Comparison of ENCODE assay signal across 19 cellular contexts in genomic region chr1:246394121-246394520, GRCh38.
A peak's percentile ranks its signal among the peaks of the same experiment; 100 is the strongest.
DNase-seq lines count a peak whose midpoint lies in the region; ATAC-seq, FAIRE-seq and TF ChIP-seq lines count a peak whose summit lies in the region.
"Had no signal": no experiment of that assay in that cellular context is flagged by ENCODE, and none has a peak within 500 bp of the region (broad histone marks: within the 10 kb centered on the region; RNA-seq: fewer than 3 reads in every experiment).

No MANE protein-coding gene starts in this region.

- no peak overlapping the region for H3K27ac ChIP-seq in K562 (ENCODE audit: extremely low read depth, low read depth, low read length)
- H3K27ac ChIP-seq in foreskin keratinocyte = peak overlapping the region; percentile 9
- H3K27ac ChIP-seq: C4-2B, GM23248 had no signal

- BruUV-seq in K562 (replicated peaks; lab: Mats Ljungman, UMichigan) (no TSS peak), MCF 10A (replicated peaks; lab: Mats Ljungman, UMichigan) (no TSS peak)

- H3K4me3 Mint-ChIP-seq in nephron = no peak overlapping the region
- H3K4me3 Mint-ChIP-seq in chondrocyte (ENCODE audit: unreplicated experiment) = no peak overlapping the region
- no peak overlapping the region for H3K4me3 Mint-ChIP-seq in MCF 10A (ENCODE audit: unreplicated experiment)
- H3K4me3 Mint-ChIP-seq: CD4-positive, alpha-beta T cell had no signal

- H3K27ac Mint-ChIP-seq in nephron (peak overlapping the region; percentile 3 to 62 (median 27)), chondrocyte (ENCODE audit: unreplicated experiment) (no peak overlapping the region), MCF 10A (ENCODE audit: low read depth, unreplicated experiment) (no peak overlapping the region)
- H3K27ac Mint-ChIP-seq: CD4-positive, alpha-beta T cell had no signal

- intact Hi-C loops in K562 (cut with micrococcal nuclease) (no loop called here), MCF 10A (cut with micrococcal nuclease) (no loop called here)

- in situ Hi-C loops in K562 (cut with MboI) = no loop called here

- no peak overlapping the region for H3K4me3 ChIP-seq in K562
- H3K4me3 ChIP-seq: GM23248, HAP-1 had no signal

- peaks cover 0 to 8% of the 10 kb centered on the region in 2 experiments; a peak in 2 of 5 replicates for H3K4me1 ChIP-seq in K562 (replicated peaks in 1 of 2; ENCODE audit: control insufficient read depth in 2 of 2, insufficient read depth in 2 of 2, low read length in 2 of 2)
- H3K4me1 ChIP-seq in foreskin keratinocyte = no peaks in the 10 kb centered on the region
- H3K4me1 ChIP-seq: Caco-2, HAP-1 had no signal

- H3K4me1 Mint-ChIP-seq in nephron (peaks cover 14% of the 10 kb centered on the region), chondrocyte (ENCODE audit: low read depth) (peaks cover 8% of the 10 kb centered on the region), MCF 10A (ENCODE audit: insufficient read depth, unreplicated experiment) (no peaks in the 10 kb centered on the region)

- H3K9me3 Mint-ChIP-seq in nephron = peaks cover 18% of the 10 kb centered on the region
- H3K9me3 Mint-ChIP-seq in chondrocyte (ENCODE audit: low read depth) = peaks cover 8% of the 10 kb centered on the region
- H3K9me3 Mint-ChIP-seq in MCF 10A (ENCODE audit: unreplicated experiment) = peaks cover 19% of the 10 kb centered on the region

- H2AFZ ChIP-seq in K562 (ENCODE audit: low read depth, low read length) = no peak overlapping the region
- H2AFZ ChIP-seq: GM23248 had no signal

- CTCF ChIA-PET in K562 (lab: Yijun Ruan, JAX; ENCODE audit: low intra/inter-chr PET ratio) = interaction anchor here (0.7 kb wide), 1 partner anchor 159 kb away, joined by 3 read pairs; no protein-coding TSS in a partner anchor
- CTCF ChIA-PET in MCF 10A (lab: Yijun Ruan, JAX) = interaction anchor here (0.8 to 1.5 kb wide), 4 partner anchors 57 to 383 kb away, joined by 3 to 13 read pairs (median 4); no protein-coding TSS in a partner anchor

- H3K9ac ChIP-seq in K562 (ENCODE audit: insufficient read depth in 1 of 2, low read depth in 2 of 2, low read length in 2 of 2) = no peak overlapping the region
- H3K9ac ChIP-seq: GM23248 had no signal

- no peaks in the 10 kb centered on the region for H3K9me1 ChIP-seq in K562 (ENCODE audit: control insufficient read depth, insufficient read depth, low read length)

- no peaks in the 10 kb centered on the region for H3K36me3 ChIP-seq in K562 (ENCODE audit: control insufficient read depth, insufficient read depth, low read length)
- H3K36me3 ChIP-seq: HAP-1 had no signal

- H3K36me3 Mint-ChIP-seq in nephron (ENCODE audit: low read depth) (peaks cover 22% of the 10 kb centered on the region), chondrocyte (ENCODE audit: low read depth) (peaks cover 5% of the 10 kb centered on the region), MCF 10A (ENCODE audit: insufficient read depth, unreplicated experiment) (peaks cover 5% of the 10 kb centered on the region)

- no peak for TF ChIP-seq POLR2A in GM12891 (IDR thresholded peaks at IDR 0.05; ENCODE audit: low read depth, low read length)
- TF ChIP-seq POLR2A in K562 (conservative IDR thresholded peaks at IDR 0.05) = no peak

- H3K27me3 Mint-ChIP-seq in nephron (ENCODE audit: low read depth) = no peaks in the 10 kb centered on the region
- no peaks in the 10 kb centered on the region for H3K27me3 Mint-ChIP-seq in chondrocyte (ENCODE audit: low read depth)
- H3K27me3 Mint-ChIP-seq in MCF 10A (ENCODE audit: insufficient read depth, unreplicated experiment) = no peaks in the 10 kb centered on the region
- H3K27me3 Mint-ChIP-seq: CD4-positive, alpha-beta T cell had no signal

- no peak for DNase-seq in GM12891 (ENCODE audit: insufficient read length, low spot score)
- no peak for DNase-seq in K562 (ENCODE audit: extremely low read depth in 1 of 4, low spot score in 3 of 4)
- DNase-seq in foreskin keratinocyte = no peak
- DNase-seq in chondrocyte (ENCODE audit: low spot score) = no peak
- no peak for DNase-seq in MCF 10A (ENCODE audit: unreplicated experiment)
- DNase-seq in mesenteric fat pad (ENCODE audit: low spot score) = no peak
- DNase-seq: ACHN; AML-193; Caco-2; CD4-positive, alpha-beta T cell; DMS79; GF-D8; GM23248; KBM-7 had no signal

- no peaks in the 10 kb centered on the region; the same call in 1 of the 2 replicates for H3K9me3 ChIP-seq in K562 (replicated peaks; ENCODE audit: control insufficient read depth, insufficient read depth, low read depth, low read length)
- H3K9me3 ChIP-seq: Caco-2, HAP-1 had no signal

- H3K79me2 ChIP-seq in K562 (ENCODE audit: control insufficient read depth, insufficient read depth, low read length) = no peaks in the 10 kb centered on the region

- POLR2A ChIA-PET in K562 (lab: Yijun Ruan, JAX) (interaction anchor here (0.8 to 1.5 kb wide), 4 partner anchors 10 to 77 kb away, joined by 3 to 5 read pairs (median 4); no protein-coding TSS in a partner anchor), MCF 10A (lab: Yijun Ruan, JAX) (interaction anchor here (1.2 kb wide), 1 partner anchor 9 kb away, joined by 5 read pairs; no protein-coding TSS in a partner anchor)

- no peak for TF ChIP-seq CTCF in K562 (IDR thresholded peaks at IDR 0.05 in 2 of 3, conservative IDR thresholded peaks at IDR 0.05 in 1 of 3; ENCODE audit: insufficient read depth in 2 of 3, low read depth in 1 of 3, low read length in 3 of 3)
- no peak for TF ChIP-seq CTCF in foreskin keratinocyte (conservative IDR thresholded peaks at IDR 0.05)
- TF ChIP-seq CTCF in nephron (IDR thresholded peaks at IDR 0.05; ENCODE audit: unreplicated experiment in 3 of 3) = no peak
- no peak for TF ChIP-seq CTCF in chondrocyte (IDR thresholded peaks at IDR 0.05)
- TF ChIP-seq CTCF in MCF 10A (IDR thresholded peaks at IDR 0.05; ENCODE audit: unreplicated experiment) = no peak

- TF ChIP-seq EP300 in K562 (IDR thresholded peaks at IDR 0.05; ENCODE audit: low read length) = no peak

- no peak for TF ChIP-seq RAD21 in K562 (CRISPR knock-in tag; conservative IDR thresholded peaks at IDR 0.05 in 1 of 2, IDR thresholded peaks at IDR 0.05 in 1 of 2)

- ATAC-seq in K562 (0 out of 3 replicates have a peak, but pooled peaks have one; percentile 38), foreskin keratinocyte (no peak)

- FAIRE-seq in GM12891 (lab: Jason Lieb, UNC) = peak; percentile 47
- FAIRE-seq in K562 (lab: Jason Lieb, UNC) = no peak
- FAIRE-seq: A204.1, D721Med had no signal

- H4K20me1 ChIP-seq in K562 (replicated peaks; ENCODE audit: control insufficient read depth, insufficient read depth, low read length) = no peaks in the 10 kb centered on the region

- 32% methylated on average over 3 of the region's 3 CpGs for WGBS in K562 (ENCODE audit: insufficient coverage, low coverage, missing lambda C conversion rate)

- no peak overlapping the region for H3K4me2 ChIP-seq in K562 (ENCODE audit: insufficient read depth, low read length)

- H3K27me3 ChIP-seq in K562 (ENCODE audit: control insufficient read depth in 2 of 2, insufficient read depth in 2 of 2, low read length in 2 of 2) (no peaks in the 10 kb centered on the region), foreskin keratinocyte (no peaks in the 10 kb centered on the region)

TF ChIP-seq in GM12891, 5 proteins besides CTCF, POLR2A, EP300 and RAD21:
- TF ChIP-seq POU2F2 (IDR thresholded peaks at IDR 0.05; ENCODE audit: low read depth, low read length) (no peak), POLR2AphosphoS5 (IDR thresholded peaks at IDR 0.05; ENCODE audit: low read depth, low read length) (no peak), SPI1 (IDR thresholded peaks at IDR 0.05; ENCODE audit: low read depth, low read length) (no peak), PAX5 (IDR thresholded peaks at IDR 0.05; ENCODE audit: insufficient read depth, low read length, severe bottlenecking) (no peak), TAF1 (IDR thresholded peaks at IDR 0.05; ENCODE audit: low read depth, low read length) (no peak)

TF ChIP-seq in K562, 482 proteins besides CTCF, POLR2A, EP300 and RAD21:
- TF ChIP-seq ZNF217 (CRISPR knock-in tag; IDR thresholded peaks at IDR 0.05) = no peak
- 0 out of 2 replicates have a peak, but pooled peaks have one; percentile 21 for TF ChIP-seq FOXJ2 (tag; IDR thresholded peaks at IDR 0.05)

Comparison
In these comparisons a context has a peak if more than half of its experiments do, and no peak if none do; other contexts are left out.
1. H3K27ac Mint-ChIP-seq: peak in nephron (3 of 3); none in chondrocyte (single experiment) and MCF 10A (single experiment).